Comparison of ENCODE assay signal across 14 cellular contexts in genomic region chr17:28773736-28774135, GRCh38. TPM values are rescaled to one million over a fixed set of nuclear protein-coding genes. Genes with fewer than 3 reads are reported as not detected.
DNase-seq lines count a peak whose midpoint lies in the region; ATAC-seq and TF ChIP-seq lines count a peak whose summit lies in the region.
"Had no signal": no experiment of that assay in that cellular context is flagged by ENCODE, and none has a peak within 500 bp of the region (broad histone marks: within the 10 kb centered on the region; RNA-seq: fewer than 3 reads in every experiment).

No MANE protein-coding gene starts in this region.

- H3K27ac Mint-ChIP-seq in stimulated activated naive CD8-positive, alpha-beta T cell treated with anti-CD3 and anti-CD28 coated beads, Interleukin-15, Interleukin-2, amounts not matched to agents 100 ng/mL and 50 ng/mL, for 24 hours, result peak overlapping the region; percentile 11
- H3K27ac Mint-ChIP-seq in WTC11, result peak overlapping the region; percentile 86
- peak overlapping the region; percentile 22 for H3K27ac Mint-ChIP-seq in type B pancreatic cell

- CTCF ChIA-PET in WTC11 (lab: Charles Lee), result interaction anchor here (0.8 to 6.8 kb wide), 7 partner anchors 11 to 343 kb away, joined by 3 to 99 read pairs (median 5); no protein-coding TSS in a partner anchor

- H3K27me3 Mint-ChIP-seq in stimulated activated naive CD8-positive, alpha-beta T cell treated with anti-CD3 and anti-CD28 coated beads, Interleukin-15, Interleukin-2, amounts not matched to agents 100 ng/mL and 50 ng/mL, for 24 hours, result no peaks in the 10 kb centered on the region
- no peaks in the 10 kb centered on the region for H3K27me3 Mint-ChIP-seq in WTC11 (ENCODE audit: low read depth)
- no peaks in the 10 kb centered on the region for H3K27me3 Mint-ChIP-seq in type B pancreatic cell

- POLR2A ChIA-PET in WTC11 (lab: Charles Lee), result interaction anchor here (0.6 kb wide), 1 partner anchor 421 kb away, joined by 4 read pairs; no protein-coding TSS in a partner anchor

- H3K9me3 Mint-ChIP-seq in stimulated activated naive CD8-positive, alpha-beta T cell treated with anti-CD3 and anti-CD28 coated beads, Interleukin-15, Interleukin-2, amounts not matched to agents 100 ng/mL and 50 ng/mL, for 24 hours, result no peaks in the 10 kb centered on the region
- no peaks in the 10 kb centered on the region for H3K9me3 Mint-ChIP-seq in WTC11
- no peaks in the 10 kb centered on the region for H3K9me3 Mint-ChIP-seq in type B pancreatic cell

- H3K36me3 Mint-ChIP-seq in stimulated activated naive CD8-positive, alpha-beta T cell treated with anti-CD3 and anti-CD28 coated beads, Interleukin-15, Interleukin-2, amounts not matched to agents 100 ng/mL and 50 ng/mL, for 24 hours (ENCODE audit: low read depth), result peaks cover 11% of the 10 kb centered on the region
- H3K36me3 Mint-ChIP-seq in WTC11 (peaks cover 10% of the 10 kb centered on the region), type B pancreatic cell (peaks cover 11% of the 10 kb centered on the region)

- TF ChIP-seq CTCF in WTC11 (IDR thresholded peaks at IDR 0.05) (no peak), type B pancreatic cell (conservative IDR thresholded peaks at IDR 0.05) (no peak), mucosa of descending colon (IDR thresholded peaks at IDR 0.05) (no peak)

- H3K9me3 ChIP-seq in mucosa of descending colon, result no peaks in the 10 kb centered on the region
- H3K9me3 ChIP-seq: BLaER1 treated with 17β-estradiol and CSF1 and Interleukin-3, amounts not matched to agents 10 nM and 100 nM; SJCRH30 had no signal

- ATAC-seq in stimulated activated naive CD8-positive, alpha-beta T cell treated with anti-CD3 and anti-CD28 coated beads, Interleukin-15, Interleukin-2, amounts not matched to agents 100 U/mL and 50 U/mL, for 24 hours, result no peak
- ATAC-seq in WTC11 (no peak), mucosa of descending colon (no peak)

- no peak overlapping the region for H3K4me3 Mint-ChIP-seq in stimulated activated naive CD8-positive, alpha-beta T cell treated with anti-CD3 and anti-CD28 coated beads, Interleukin-15, Interleukin-2, amounts not matched to agents 100 ng/mL and 50 ng/mL, for 24 hours
- no peak overlapping the region for H3K4me3 Mint-ChIP-seq in WTC11
- no peak overlapping the region for H3K4me3 Mint-ChIP-seq in type B pancreatic cell

- no peak overlapping the region for H3K4me3 ChIP-seq in mucosa of descending colon
- H3K4me3 ChIP-seq: BLaER1 treated with 17β-estradiol and CSF1 and Interleukin-3, amounts not matched to agents 10 nM and 100 nM; SJCRH30 had no signal

- peaks cover 29% of the 10 kb centered on the region for H3K4me1 Mint-ChIP-seq in stimulated activated naive CD8-positive, alpha-beta T cell treated with anti-CD3 and anti-CD28 coated beads, Interleukin-15, Interleukin-2, amounts not matched to agents 100 ng/mL and 50 ng/mL, for 24 hours (ENCODE audit: low read depth)
- H3K4me1 Mint-ChIP-seq in WTC11 (peaks cover 35% of the 10 kb centered on the region), type B pancreatic cell (ENCODE audit: unreplicated experiment) (peaks cover 27% of the 10 kb centered on the region)

- intact Hi-C loops in mucosa of descending colon (cut with DNase I, micrococcal nuclease), result no loop called here

- DNase-seq in stimulated activated naive CD8-positive, alpha-beta T cell treated with anti-CD3 and anti-CD28 coated beads, Interleukin-15, Interleukin-2, amounts not matched to agents 100 U/mL and 50 U/mL, for 24 hours, result no peak
- DNase-seq in WTC11 (ENCODE audit: low spot score) (no peak), iris pigment epithelial cell (ENCODE audit: low read depth) (peak; percentile 37), type B pancreatic cell (ENCODE audit: extremely low spot score, unreplicated experiment) (no peak), mucosa of descending colon (no peak), SIG-M5 (lab: John Stamatoyannopoulos, UW) (no peak), COLO668 (lab: John Stamatoyannopoulos, UW; ENCODE audit: unreplicated experiment) (no peak)
- DNase-seq: DMS 273 treated with DMSO at 0.1 percent for 48 hours, Karpas-422, NCI-H1930, NCI-H524, SJCRH30 had no signal

- no peaks in the 10 kb centered on the region for H3K4me1 ChIP-seq in mucosa of descending colon (ENCODE audit: low read depth)
- H3K4me1 ChIP-seq: SJCRH30 had no signal

- H3K36me3 ChIP-seq in mucosa of descending colon (ENCODE audit: low read depth), result no peaks in the 10 kb centered on the region

TF ChIP-seq in WTC11, 78 proteins besides CTCF, POLR2A, EP300 and RAD21:
- TF ChIP-seq GTF2I (CRISPR knock-in tag; conservative IDR thresholded peaks at IDR 0.05) (no peak), JAZF1 (CRISPR knock-in tag; IDR thresholded peaks at IDR 0.05) (no peak), ATF3 (CRISPR knock-in tag; conservative IDR thresholded peaks at IDR 0.05) (no peak)

RNA-seq across cellular contexts. Expression of gene TRAF4, which starts 29.9 kb away (rescaled TPM):
- total RNA-seq in WTC11 (2021) (192 to 268 TPM (median 192 TPM) in 3 replicates), type B pancreatic cell (ENCODE audit: low replicate concordance) (219 and 327 TPM in 2 replicates), mucosa of descending colon (100 to 1,000 TPM in 2 of 3 donors, 10 to 100 TPM in 1; 66.0 to 166 (median 126) TPM)

RNA-seq across cellular contexts. Expression of gene NEK8, which starts 45.1 kb away (rescaled TPM):
- total RNA-seq in WTC11 (2021), result 17.9 to 25.0 TPM (median 18.6 TPM) in 3 replicates
- total RNA-seq in type B pancreatic cell (ENCODE audit: low replicate concordance), result 8.7 and 9.5 TPM in 2 replicates
- 1 to 10 TPM; 3.4 to 7.9 (median 6.8) TPM for total RNA-seq in mucosa of descending colon

RNA-seq across cellular contexts. Expression of gene TLCD1, which starts 47.7 kb away (rescaled TPM):
- total RNA-seq in WTC11 (2021) (36.0 to 41.2 TPM (median 36.5 TPM) in 3 replicates), type B pancreatic cell (ENCODE audit: low replicate concordance) (18.6 and 40.2 TPM in 2 replicates), mucosa of descending colon (10 to 100 TPM in 2 of 3 donors, 1 to 10 TPM in 1; 4.8 to 21.3 (median 16.8) TPM)

RNA-seq across cellular contexts. Expression of gene RPL23A, which starts 54.0 kb away (rescaled TPM):
- 1,832 to 2,055 TPM (median 2,048 TPM) in 3 replicates for total RNA-seq in WTC11 (2021)
- total RNA-seq in type B pancreatic cell (ENCODE audit: low replicate concordance), result 1,717 and 1,950 TPM in 2 replicates
- total RNA-seq in mucosa of descending colon, result 1,000 to 10,000 TPM; 1,144 to 1,252 (median 1,216) TPM

RNA-seq across cellular contexts. Expression of gene RAB34, which starts 56.1 kb away (rescaled TPM):
- 153 to 181 TPM (median 162 TPM) in 3 replicates for total RNA-seq in WTC11 (2021)
- total RNA-seq in type B pancreatic cell (ENCODE audit: low replicate concordance), result 54.2 and 133 TPM in 2 replicates
- total RNA-seq in mucosa of descending colon, result 10 to 100 TPM in 2 of 3 donors, 1 to 10 TPM in 1; 6.5 to 74.4 (median 19.3) TPM

Comparison
In these comparisons a context has a peak if more than half of its experiments do, and no peak if none do; other contexts are left out.
1. H3K27ac Mint-ChIP-seq: peak in every context shown above with its lines; median percentile 86 in WTC11; 22 in type B pancreatic cell; 11 in stimulated activated naive CD8-positive, alpha-beta T cell treated with anti-CD3 and anti-CD28 coated beads, Interleukin-15, Interleukin-2, amounts not matched to agents 100 ng/mL and 50 ng/mL, for 24 hours.